ENCODE assay signal across 11 cellular contexts in genomic region chr20:54017846-54018245, GRCh38. TPM values are rescaled to one million over a fixed set of nuclear protein-coding genes. Genes with fewer than 3 reads are reported as not detected.
A peak's percentile ranks its signal among the peaks of the same experiment; 100 is the strongest.
DNase-seq lines count a peak whose midpoint lies in the region; ATAC-seq and TF ChIP-seq lines count a peak whose summit lies in the region.
"Had no signal": no experiment of that assay in that cellular context is flagged by ENCODE, and none has a peak within 500 bp of the region (broad histone marks: within the 10 kb centered on the region; RNA-seq: fewer than 3 reads in every experiment).

No MANE protein-coding gene starts in this region.

- no peak for TF ChIP-seq EP300 in upper lobe of left lung (IDR thresholded peaks at IDR 0.05)

- DNase-seq in left ventricle myocardium superior (no peak), cardiac septum (ENCODE audit: low spot score) (no peak), NAMALWA (ENCODE audit: low spot score) (peak; percentile 28), upper lobe of left lung (no peak), DMS 273 treated with DMSO at 0.1 percent for 48 hours (lab: John Stamatoyannopoulos, UW) (no peak), foreskin melanocyte (no peak)
- no peak for DNase-seq in NK-92 treated with Interleukin-12 subunit alpha and Interleukin-12 subunit beta, amount 100 ng/mL, for 24 hours (lab: John Stamatoyannopoulos, UW)
- DNase-seq: activated CD4-positive, alpha-beta T cell treated with anti-CD3 and anti-CD28 coated beads, Interleukin-2, amount 50 U/mL, for 1 hour had no signal

- no peak for TF ChIP-seq POLR2A in upper lobe of left lung (IDR thresholded peaks at IDR 0.05)

- peak; percentile 50 for ATAC-seq in left ventricle myocardium superior
- ATAC-seq in HG02870 (IDR thresholded peaks at IDR 0.05; ENCODE audit: unreplicated experiment) = peak; percentile 90
- peak in 1 of 2 donors; percentile 79 for ATAC-seq in upper lobe of left lung (ENCODE audit: low FRiP score in 2 of 2)
- ATAC-seq: GM23338 had no signal

- TF ChIP-seq CTCF in upper lobe of left lung (IDR thresholded peaks at IDR 0.05) = no peak

- intact Hi-C loops in left ventricle myocardium superior (cut with micrococcal nuclease) (no loop called here), cardiac septum (cut with DNase I) (no loop called here)

- no peaks in the 10 kb centered on the region for H3K27me3 ChIP-seq in upper lobe of left lung

- H3K36me3 ChIP-seq in upper lobe of left lung = no peaks in the 10 kb centered on the region

- H3K27ac ChIP-seq in upper lobe of left lung = peak overlapping the region in 3 of 4 donors; percentile 33 to 44 (median 40)

- no peaks in the 10 kb centered on the region for H3K4me1 ChIP-seq in upper lobe of left lung

- no peaks in the 10 kb centered on the region for H3K9me3 ChIP-seq in upper lobe of left lung

- 50% methylated on average over 4 of the region's 4 CpGs for WGBS in upper lobe of left lung, 2 donors

- no peak overlapping the region for H3K4me3 ChIP-seq in upper lobe of left lung
- H3K4me3 ChIP-seq: GM23338 had no signal

RNA-seq across cellular contexts. Expression of gene BCAS1, which starts 52.5 kb away (rescaled TPM):
- total RNA-seq in left ventricle myocardium superior = not detected
- not detected for total RNA-seq in cardiac septum
- 10 to 100 TPM in 1 of 6 donors, 1 to 10 TPM in 2, under 1 TPM in 3; 0.74 to 11.2 (median 1.3) TPM for total RNA-seq in upper lobe of left lung
- total RNA-seq: NCI-H460 had no signal
